ENCODE assay signal across 20 cellular contexts in genomic region chr18:44778788-44779187, GRCh38.
DNase-seq lines count a peak whose midpoint lies in the region; ATAC-seq, FAIRE-seq and TF ChIP-seq lines count a peak whose summit lies in the region.
"Had no signal": no experiment of that assay in that cellular context is flagged by ENCODE, and none has a peak within 500 bp of the region (broad histone marks: within the 10 kb centered on the region; RNA-seq: fewer than 3 reads in every experiment).

No MANE protein-coding gene starts in this region.

- no peak for DNase-seq in cardiac muscle cell (ENCODE audit: low read depth in 1 of 2, low spot score in 1 of 2)
- DNase-seq in heart left ventricle: no peak
- no peak for DNase-seq in hepatocyte (ENCODE audit: low spot score)
- DNase-seq in pancreas: peak in 2 of 6 donors; percentile 27 to 31
- DNase-seq in HTR-8/SVneo (ENCODE audit: insufficient read length, low spot score): no peak
- no peak for DNase-seq in cerebellar nuclear complex (lab: John Stamatoyannopoulos, UW)
- DNase-seq in kidney: no peak
- no peak for DNase-seq in activated CD8-positive, alpha-beta memory T cell treated with anti-CD3 and anti-CD28 coated beads, Interleukin-2, amount 50 U/mL, for 4 hours
- DNase-seq: ACHN; activated CD4-positive, CD25-positive, alpha-beta regulatory T cell; activated CD8-positive, alpha-beta memory T cell treated with anti-CD3 and anti-CD28 coated beads, Interleukin-2, amount 50 U/mL, for 48 hours; activated naive CD4-positive, alpha-beta T cell treated with Interleukin-2 at 50 U/mL for 16 hours; CD4-positive, alpha-beta T cell; dermis blood vessel endothelial cell; DND-41; HFFc6; MV-4-11; NCI-H2171 treated with DMSO at 0.1 percent for 48 hours; nucleus accumbens had no signal

- no peak overlapping the region for H3K9ac ChIP-seq in kidney (ENCODE audit: low read length in 2 of 2)

- H3K27me3 ChIP-seq in cardiac muscle cell (no peaks in the 10 kb centered on the region), heart left ventricle (peaks cover 0 to 5% (median 0%) of the 10 kb centered on the region in 9 donors), hepatocyte (no peaks in the 10 kb centered on the region), pancreas (no peaks in the 10 kb centered on the region)
- H3K27me3 ChIP-seq: tibial nerve had no signal

- H3K36me3 ChIP-seq in cardiac muscle cell: no peaks in the 10 kb centered on the region
- H3K36me3 ChIP-seq in heart left ventricle: no peaks in the 10 kb centered on the region
- H3K36me3 ChIP-seq in hepatocyte (replicated peaks; ENCODE audit: insufficient read depth, low read depth): no peaks in the 10 kb centered on the region
- no peaks in the 10 kb centered on the region for H3K36me3 ChIP-seq in pancreas
- H3K36me3 ChIP-seq in kidney (ENCODE audit: control insufficient read depth in 1 of 2, insufficient read depth in 2 of 2, low read length in 2 of 2): no peaks in the 10 kb centered on the region
- H3K36me3 ChIP-seq: tibial nerve had no signal

- H3K4me1 ChIP-seq in cardiac muscle cell (ENCODE audit: low read depth) (peaks cover 37% of the 10 kb centered on the region), heart left ventricle (peaks cover 0 to 53% (median 21%) of the 10 kb centered on the region in 12 donors), hepatocyte (ENCODE audit: insufficient read depth) (peaks cover 59% of the 10 kb centered on the region), pancreas (peaks cover 23 to 30% (median 25%) of the 10 kb centered on the region in 3 donors), kidney (ENCODE audit: control insufficient read depth in 1 of 2, insufficient read depth in 1 of 2, low read depth in 1 of 2, low read length in 2 of 2) (peaks cover 9 to 37% of the 10 kb centered on the region in 2 donors)

- intact Hi-C loops in heart left ventricle (cut with DNase I) (loop anchor here in 2 of 10 donors (5.0 to 10.0 kb wide), 3 partner anchors 44 to 96 kb away; partner anchors contain the start of gene SETBP1 (in 1 of the 2)), pancreas (cut with DNase I) (no loop called here), kidney (cut with DNase I) (no loop called here)

- H4K20me1 ChIP-seq in hepatocyte (ENCODE audit: insufficient read depth, poor library complexity, severe bottlenecking): no peaks in the 10 kb centered on the region

- H3K79me2 ChIP-seq in hepatocyte: peaks cover 55% of the 10 kb centered on the region

- 74 to 87% (median 76%) methylated on average over 5 to 6 of the region's 6 CpGs for WGBS in heart left ventricle, 4 donors
- 27% methylated on average over 6 of the region's 6 CpGs for WGBS in hepatocyte (ENCODE audit: low lambda C conversion rate, missing lambda C conversion rate)
- WGBS in pancreas, 2 donors: 34 to 69% methylated on average over 6 of the region's 6 CpGs

- H3K27ac ChIP-seq in cardiac muscle cell (peak overlapping the region; percentile 56), heart left ventricle (peak overlapping the region in 3 of 12 donors; percentile 44 to 69 (median 62)), hepatocyte (peak overlapping the region; percentile 29), pancreas (peak overlapping the region; percentile 2 to 63 (median 44)), kidney (ENCODE audit: low read depth in 2 of 2, low read length in 2 of 2) (no peak overlapping the region)

- TF ChIP-seq POLR2A in heart left ventricle (IDR thresholded peaks at IDR 0.05): no peak

- no peak for FAIRE-seq in pancreas (lab: Jason Lieb, UNC)
- no peak for FAIRE-seq in HTR-8/SVneo (lab: Jason Lieb, UNC)
- FAIRE-seq in kidney (lab: Jason Lieb, UNC): no peak

- H3K9me2 ChIP-seq in hepatocyte (replicated peaks; ENCODE audit: insufficient read depth): no peaks in the 10 kb centered on the region

- no peak overlapping the region for H2AFZ ChIP-seq in hepatocyte

- peak overlapping the region; percentile 32 for H3K4me2 ChIP-seq in hepatocyte

- H3K9me3 ChIP-seq in cardiac muscle cell (ENCODE audit: low read depth): no peaks in the 10 kb centered on the region
- H3K9me3 ChIP-seq in heart left ventricle: no peaks in the 10 kb centered on the region
- H3K9me3 ChIP-seq in hepatocyte (ENCODE audit: low read depth): no peaks in the 10 kb centered on the region
- H3K9me3 ChIP-seq in pancreas: no peaks in the 10 kb centered on the region
- no peaks in the 10 kb centered on the region for H3K9me3 ChIP-seq in kidney (ENCODE audit: control insufficient read depth in 1 of 2, low read length in 2 of 2)
- H3K9me3 ChIP-seq: tibial nerve had no signal

- ATAC-seq in heart left ventricle (no peak), pancreas (peak; percentile 63 to 80 (median 75))

- H3K4me3 ChIP-seq in cardiac muscle cell (no peak overlapping the region), heart left ventricle (no peak overlapping the region), hepatocyte (no peak overlapping the region), pancreas (no peak overlapping the region), kidney (ENCODE audit: low read length in 2 of 2) (no peak overlapping the region)
- H3K4me3 ChIP-seq: tibial nerve had no signal

- TF ChIP-seq CTCF in cardiac muscle cell (IDR thresholded peaks at IDR 0.05; ENCODE audit: low read depth, low read length): no peak
- no peak for TF ChIP-seq CTCF in heart left ventricle (IDR thresholded peaks at IDR 0.05)
- no peak for TF ChIP-seq CTCF in hepatocyte (IDR thresholded peaks at IDR 0.05; ENCODE audit: poor library complexity)
- no peak for TF ChIP-seq CTCF in pancreas (IDR thresholded peaks at IDR 0.05)
- TF ChIP-seq CTCF in kidney (IDR thresholded peaks at IDR 0.05; ENCODE audit: borderline replicate concordance, extremely low read depth, insufficient read depth): no peak

Comparison
In these comparisons a context has a peak if more than half of its experiments do, and no peak if none do; other contexts are left out.
1. H3K27ac ChIP-seq: peak in cardiac muscle cell (single experiment), hepatocyte (single experiment) and pancreas (4 of 4); none in kidney (0 of 2).
2. ATAC-seq: peak in pancreas (4 of 4); none in heart left ventricle (0 of 4).